Comparison of ENCODE assay signal across 8 cellular contexts in genomic region chr5:172832383-172833315, GRCh38. TPM values are rescaled to one million over a fixed set of nuclear protein-coding genes. Genes with fewer than 3 reads are reported as not detected.
A peak's percentile ranks its signal among the peaks of the same experiment; 100 is the strongest.
DNase-seq lines count a peak whose midpoint lies in the region; ATAC-seq, FAIRE-seq and TF ChIP-seq lines count a peak whose summit lies in the region.
"Had no signal": no experiment of that assay in that cellular context is flagged by ENCODE, and none has a peak within 500 bp of the region (broad histone marks: within the 10 kb centered on the region; RNA-seq: fewer than 3 reads in every experiment).

No MANE protein-coding gene starts in this region.

- no peak for TF ChIP-seq RAD21 in HepG2 (CRISPR knock-in tag; IDR thresholded peaks at IDR 0.05)

- peak overlapping the region; percentile 90 for H3K27ac ChIP-seq in HepG2 (ENCODE audit: extremely low read length, insufficient read depth, low read length)

- FAIRE-seq in HepG2 (lab: Jason Lieb, UNC), result peak; percentile 74
- FAIRE-seq: endometrium had no signal

- H3K27me3 ChIP-seq in HepG2 (ENCODE audit: control insufficient read depth in 1 of 2, insufficient read depth in 2 of 2, low read length in 2 of 2), result peaks cover 0 to 3% of the 10 kb centered on the region in 2 experiments; a peak in 1 of 5 replicates

- intact Hi-C loops in HepG2 (cut with micrococcal nuclease; ENCODE audit: unreplicated experiment), result loop anchor here (1.0 kb wide), 1 partner anchor 55 kb away; no protein-coding TSS in a partner anchor

- TF ChIP-seq EP300 in HepG2 (IDR thresholded peaks at IDR 0.05; ENCODE audit: low read depth in 2 of 2, low read length in 2 of 2) (peak in 1 of 2 experiments; percentile 44; a peak in 1 of 4 replicates), HepG2 (CRISPR knock-in tag; IDR thresholded peaks at IDR 0.05; ENCODE audit: borderline replicate concordance) (no peak)

- H3K9me3 ChIP-seq in HepG2 (ENCODE audit: low read length), result no peaks in the 10 kb centered on the region

- no peak for ATAC-seq in activated T-helper 17 cell treated with anti-CD3 and anti-CD28 coated beads, Interleukin-2, amount 50 U/mL, for 72 hours (replicated peaks)
- ATAC-seq in HepG2, result peak; percentile 35
- ATAC-seq in stimulated activated naive CD8-positive, alpha-beta T cell treated with anti-CD3 and anti-CD28 coated beads, Interleukin-15, amount 100 ng/mL, for 72 hours, result no peak

- no peaks in the 10 kb centered on the region for H3K9me3 Mint-ChIP-seq in HFFc6
- no peaks in the 10 kb centered on the region for H3K9me3 Mint-ChIP-seq in activated T-helper 17 cell treated with anti-CD3 and anti-CD28 coated beads, Interleukin-2, amount 50 U/mL, for 72 hours
- no peaks in the 10 kb centered on the region for H3K9me3 Mint-ChIP-seq in stimulated activated naive CD8-positive, alpha-beta T cell treated with anti-CD3 and anti-CD28 coated beads, Interleukin-15, amount 100 ng/mL, for 72 hours

- peaks cover 3% of the 10 kb centered on the region for H3K27me3 Mint-ChIP-seq in HFFc6 (ENCODE audit: insufficient read depth)
- H3K27me3 Mint-ChIP-seq in activated T-helper 17 cell treated with anti-CD3 and anti-CD28 coated beads, Interleukin-2, amount 50 U/mL, for 72 hours, result no peaks in the 10 kb centered on the region
- no peaks in the 10 kb centered on the region for H3K27me3 Mint-ChIP-seq in stimulated activated naive CD8-positive, alpha-beta T cell treated with anti-CD3 and anti-CD28 coated beads, Interleukin-15, amount 100 ng/mL, for 72 hours

- H3K4me1 ChIP-seq in HepG2 (ENCODE audit: insufficient read depth, low read length), result peaks cover 81% of the 10 kb centered on the region

- H3K27ac Mint-ChIP-seq in HFFc6, result peak overlapping the region; percentile 85
- H3K27ac Mint-ChIP-seq in activated T-helper 17 cell treated with anti-CD3 and anti-CD28 coated beads, Interleukin-2, amount 50 U/mL, for 72 hours, result peak overlapping the region; percentile 89
- H3K27ac Mint-ChIP-seq in stimulated activated naive CD8-positive, alpha-beta T cell treated with anti-CD3 and anti-CD28 coated beads, Interleukin-15, amount 100 ng/mL, for 72 hours, result no peak overlapping the region

- in situ Hi-C loops in HepG2 (cut with HindIII; ENCODE audit: extremely low pct_ligation_motif_present, low pct_unique_long_range_greater_than_20kb), result no loop called here

- H3K4me1 Mint-ChIP-seq in HFFc6 (ENCODE audit: low read depth), result peaks cover 58% of the 10 kb centered on the region
- H3K4me1 Mint-ChIP-seq in activated T-helper 17 cell treated with anti-CD3 and anti-CD28 coated beads, Interleukin-2, amount 50 U/mL, for 72 hours, result peaks cover 14% of the 10 kb centered on the region
- peaks cover 37% of the 10 kb centered on the region for H3K4me1 Mint-ChIP-seq in stimulated activated naive CD8-positive, alpha-beta T cell treated with anti-CD3 and anti-CD28 coated beads, Interleukin-15, amount 100 ng/mL, for 72 hours

- POLR2A ChIA-PET in HepG2 (lab: Yijun Ruan, JAX), result interaction anchor here (0.9 to 5.6 kb wide), 6 partner anchors 27 to 61 kb away, joined by 3 to 50 read pairs (median 6); partner anchors contain the start of gene DUSP1

- H3K4me3 Mint-ChIP-seq in HFFc6, result peak overlapping the region; percentile 89; the same call in 1 of the 2 replicates
- H3K4me3 Mint-ChIP-seq in activated T-helper 17 cell treated with anti-CD3 and anti-CD28 coated beads, Interleukin-2, amount 50 U/mL, for 72 hours, result peak overlapping the region; percentile 82
- peak overlapping the region; percentile 18 to 19 for H3K4me3 Mint-ChIP-seq in stimulated activated naive CD8-positive, alpha-beta T cell treated with anti-CD3 and anti-CD28 coated beads, Interleukin-15, amount 100 ng/mL, for 72 hours

- H3K9ac ChIP-seq in HepG2 (ENCODE audit: insufficient read depth, low read depth, low read length), result peak overlapping the region; percentile 89

- TF ChIP-seq CTCF in HFFc6 (IDR thresholded peaks at IDR 0.05) (no peak), HepG2 (CRISPR knock-in tag; IDR thresholded peaks at IDR 0.05) (no peak)

- TF ChIP-seq POLR2A in HepG2 (IDR thresholded peaks at IDR 0.05; ENCODE audit: insufficient read depth in 1 of 2, low read depth in 2 of 2, low read length in 2 of 2), result no peak

- no TSS peak for BruUV-seq in HepG2 (replicated peaks; lab: Mats Ljungman, UMichigan)

- DNase-seq in HFFc6 (no peak), HepG2 (ENCODE audit: low spot score) (no peak), NCI-H524 (lab: John Stamatoyannopoulos, UW) (no peak), HT-29 (ENCODE audit: low spot score) (no peak), NOMO-1 (lab: John Stamatoyannopoulos, UW; ENCODE audit: unreplicated experiment in 2 of 2) (no peak)
- no peak for DNase-seq in stimulated activated naive CD8-positive, alpha-beta T cell treated with anti-CD3 and anti-CD28 coated beads, Interleukin-15, amount 100 ng/mL, for 72 hours

- peaks cover 32% of the 10 kb centered on the region for H3K79me2 ChIP-seq in HepG2 (ENCODE audit: insufficient read depth, low read length)

- H2AFZ ChIP-seq in HepG2 (ENCODE audit: low read length), result no peak overlapping the region

- peak overlapping the region in 2 of 3 experiments; percentile 86 to 95; a peak in 3 of 6 replicates for H3K4me3 ChIP-seq in HepG2 (replicated peaks in 1 of 3; ENCODE audit: insufficient read depth in 1 of 3, low read depth in 2 of 3, low read length in 3 of 3)

- 32% methylated on average over 13 of the region's 14 CpGs for WGBS in HepG2 (ENCODE audit: low lambda C conversion rate)

- peak overlapping the region; percentile 95 for H3K4me2 ChIP-seq in HepG2 (ENCODE audit: low read depth, low read length)

- CTCF ChIA-PET in HepG2 (lab: Yijun Ruan, JAX; ENCODE audit: low intra/inter-chr PET ratio, low total read pairs), result no interaction called here

- peaks cover 5% of the 10 kb centered on the region; the same call in 1 of the 2 replicates for H3K36me3 Mint-ChIP-seq in HFFc6 (ENCODE audit: low read depth)
- H3K36me3 Mint-ChIP-seq in activated T-helper 17 cell treated with anti-CD3 and anti-CD28 coated beads, Interleukin-2, amount 50 U/mL, for 72 hours (ENCODE audit: low read depth), result no peaks in the 10 kb centered on the region

- H4K20me1 ChIP-seq in HepG2 (ENCODE audit: insufficient read depth, low read length), result 0 out of 2 replicates have a peak, but pooled peaks cover 9% of the 10 kb centered on the region

- peaks cover 0 to 8% of the 10 kb centered on the region in 2 experiments; a peak in 4 of 5 replicates for H3K36me3 ChIP-seq in HepG2 (replicated peaks in 1 of 2; ENCODE audit: control insufficient read depth in 1 of 2, insufficient read depth in 2 of 2, low read length in 2 of 2)

TF ChIP-seq in HepG2, 621 proteins besides CTCF, POLR2A, EP300 and RAD21 (continues in another document):
- TF ChIP-seq HDAC1 (CRISPR knock-in tag; IDR thresholded peaks at IDR 0.05) (peak; percentile 30; the same call in 1 of the 2 replicates), MXI1 (IDR thresholded peaks at IDR 0.05; ENCODE audit: borderline replicate concordance, low read depth, low read length) (peak; percentile 55; the same call in 1 of the 3 replicates)

RNA-seq across cellular contexts. Expression of gene ERGIC1, which starts 1.4 kb away (rescaled TPM):
- 100 to 1,000 TPM; 240 to 276 (median 258) TPM for total RNA-seq in HFFc6 (2021; fragmentation: NEBNext Ultra II Directional; extraction: Animal tissue kit (Norgen Biotek cat#: 25700))
- total RNA-seq in activated T-helper 17 cell treated with anti-CD3 and anti-CD28 coated beads, Interleukin-2, amount 50 U/mL, for 72 hours, result 10 to 100 TPM; 34.0 to 35.7 TPM
- 56.6 and 78.5 TPM in 2 replicates for total RNA-seq in HepG2 (2016; rRNA removed; fragmentation: Illumina TruSeq; extraction: Trizol)
- 56.7 and 59.9 TPM in 2 replicates for total RNA-seq in HepG2 (2016; cell fraction: cytosol; rRNA removed; fragmentation: Illumina TruSeq; extraction: Trizol; ENCODE audit: low read depth)
- total RNA-seq in HepG2 (2016; cell fraction: insoluble cytoplasmic fraction; rRNA removed; fragmentation: Illumina TruSeq; extraction: Trizol), result 51.2 and 75.8 TPM in 2 replicates
- 144 and 156 TPM in 2 replicates for total RNA-seq in HepG2 (2016; cell fraction: membrane; rRNA removed; fragmentation: Illumina TruSeq; extraction: Trizol)
- total RNA-seq in HepG2 (2016; cell fraction: nucleus; rRNA removed; fragmentation: Illumina TruSeq; extraction: Trizol), result 57.0 and 67.0 TPM in 2 replicates
- 184 and 205 TPM in 2 replicates for polyA plus RNA-seq in HepG2 (2011; rRNA removed)
- 216 and 224 TPM in 2 replicates for polyA plus RNA-seq in HepG2 (2011; cell fraction: cytosol; rRNA removed)
- 121 and 137 TPM in 2 replicates for polyA plus RNA-seq in HepG2 (2011; cell fraction: nucleus; rRNA removed)
- polyA plus RNA-seq in HepG2 (2012), result 145 and 175 TPM in 2 replicates
- polyA plus RNA-seq in HepG2 (2016; cell fraction: cytosol; fragmentation: Illumina TruSeq; extraction: Trizol; ENCODE audit: low read depth), result 87.6 and 105 TPM in 2 replicates
- polyA plus RNA-seq in HepG2 (2016; cell fraction: insoluble cytoplasmic fraction; fragmentation: Illumina TruSeq; extraction: Trizol; ENCODE audit: low read depth), result 71.8 and 81.7 TPM in 2 replicates
- polyA plus RNA-seq in HepG2 (2016; cell fraction: membrane; fragmentation: Illumina TruSeq; extraction: Trizol; ENCODE audit: low read depth), result 183 and 185 TPM in 2 replicates
- polyA plus RNA-seq in HepG2 (2016; cell fraction: nucleus; fragmentation: Illumina TruSeq; extraction: Trizol; ENCODE audit: insufficient read depth, low read depth), result 94.6 and 95.4 TPM in 2 replicates
- 179 and 302 TPM in 2 replicates for polyA minus RNA-seq in HepG2 (2011; rRNA and poly(A)+ RNA removed; ENCODE audit: low replicate concordance)
- 60.3 and 74.0 TPM in 2 replicates for polyA minus RNA-seq in HepG2 (2011; cell fraction: cytosol; rRNA and poly(A)+ RNA removed)
- polyA minus RNA-seq in HepG2 (2011; cell fraction: nucleus; rRNA and poly(A)+ RNA removed), result 85.1 and 89.6 TPM in 2 replicates
- 132 and 159 TPM in 2 replicates for total RNA-seq in HT-29 (2014; rRNA removed; shearing (Covaris generic))

Comparison
In these comparisons a context has a peak if more than half of its experiments do, and no peak if none do; other contexts are left out.
1. H3K27ac Mint-ChIP-seq: peak in HFFc6 (single experiment) and activated T-helper 17 cell treated with anti-CD3 and anti-CD28 coated beads, Interleukin-2, amount 50 U/mL, for 72 hours (single experiment); none in stimulated activated naive CD8-positive, alpha-beta T cell treated with anti-CD3 and anti-CD28 coated beads, Interleukin-15, amount 100 ng/mL, for 72 hours (0 of 2).
2. H3K4me3 Mint-ChIP-seq: peak in every context shown above with its lines; median percentile 89 in HFFc6; 82 in activated T-helper 17 cell treated with anti-CD3 and anti-CD28 coated beads, Interleukin-2, amount 50 U/mL, for 72 hours; 18 in stimulated activated naive CD8-positive, alpha-beta T cell treated with anti-CD3 and anti-CD28 coated beads, Interleukin-15, amount 100 ng/mL, for 72 hours.